40 cellular contexts compared by ENCODE assay signal in genomic region chr1:173580658-173581057, GRCh38. TPM values are rescaled to one million over a fixed set of nuclear protein-coding genes. Genes with fewer than 3 reads are reported as not detected.
"Had no signal": no experiment of that assay in that cellular context is flagged by ENCODE, and none has a peak within 500 bp of the region (broad histone marks: within the 10 kb centered on the region; RNA-seq: fewer than 3 reads in every experiment).

No MANE protein-coding gene starts in this region.

- ATAC-seq: activated CD4-positive, CD25-positive, alpha-beta regulatory T cell treated with anti-CD3 and anti-CD28 coated beads, Interleukin-2, amount 50 U/mL, for 24 hours; activated CD8-positive, alpha-beta T cell treated with anti-CD3 and anti-CD28 coated beads, Interleukin-2, amount 10 ng/mL, durations not matched to agents 7 days and 5 days; foreskin keratinocyte; gastrocnemius medialis; T-helper 17 cell had no signal

- H3K27ac ChIP-seq: brain microvascular endothelial cell, coronary artery, dorsolateral prefrontal cortex, esophagus muscularis mucosa, foreskin keratinocyte, gastrocnemius medialis, WERI-Rb-1 had no signal

- H3K27me3 Mint-ChIP-seq: activated CD8-positive, alpha-beta memory T cell treated with anti-CD3 and anti-CD28 coated beads, Interleukin-2, amount 10 ng/mL, durations not matched to agents 7 days and 5 days; activated naive CD8-positive, alpha-beta T cell; activated T-cell treated with anti-CD3 and anti-CD28 coated beads, Interleukin-2, amount 50 U/mL, for 24 hours; dendritic cell treated with granulocyte-macrophage colony-stimulating factor and Interleukin-4, amounts not matched to agents 40 ng/mL and 50 ng/mL, for 4 days had no signal

- H3K4me1 ChIP-seq: esophagus muscularis mucosa, gastrocnemius medialis had no signal

- H3K4me3 ChIP-seq: coronary artery, dorsolateral prefrontal cortex, esophagus muscularis mucosa, gastrocnemius medialis had no signal

- H3K4me1 Mint-ChIP-seq: activated B cell treated with CpG ODN at 0.5 μM for 24 hours; central memory CD8-positive, alpha-beta T cell; T-helper 17 cell had no signal

- H3K9me3 Mint-ChIP-seq: activated B cell treated with CpG ODN at 0.5 μM for 24 hours; activated T-cell treated with anti-CD3 and anti-CD28 coated beads, Interleukin-2, amount 50 U/mL, for 24 hours; activated T-cell treated with anti-CD3 and anti-CD28 coated beads, Interleukin-2, amount 50 U/mL, for 72 hours; central memory CD8-positive, alpha-beta T cell; dendritic cell treated with granulocyte-macrophage colony-stimulating factor and Interleukin-4, amounts not matched to agents 40 ng/mL and 50 ng/mL, for 4 days; endodermal cell; T-helper 2 cell treated with Interferon-gamma antibody and Interleukin-4, amounts not matched to agents 5 μg/mL and 100 μg/mL, for 36 hours had no signal

- H3K4me3 Mint-ChIP-seq: activated B cell treated with CpG ODN at 0.5 μM for 24 hours; activated CD8-positive, alpha-beta memory T cell treated with anti-CD3 and anti-CD28 coated beads, Interleukin-2, amount 10 ng/mL, durations not matched to agents 7 days and 5 days; activated CD8-positive, alpha-beta T cell treated with anti-CD3 and anti-CD28 coated beads, Interleukin-2, amount 10 ng/mL, durations not matched to agents 7 days and 5 days; activated naive CD8-positive, alpha-beta T cell; activated T-cell treated with anti-CD3 and anti-CD28 coated beads, Interleukin-2, amount 50 U/mL, for 24 hours; central memory CD8-positive, alpha-beta T cell; dendritic cell treated with granulocyte-macrophage colony-stimulating factor and Interleukin-4, amounts not matched to agents 40 ng/mL and 50 ng/mL, for 4 days; endodermal cell; T-helper 17 cell; T-helper 2 cell treated with Interferon-gamma antibody and Interleukin-4, amounts not matched to agents 5 μg/mL and 100 μg/mL, for 36 hours had no signal

- FAIRE-seq: astrocyte, bronchial epithelial cell had no signal

- DNase-seq: activated B cell treated with CpG ODN at 0.5 μM for 24 hours; activated CD4-positive, alpha-beta T cell treated with anti-CD3 and anti-CD28 coated beads for 48 hours; activated CD4-positive, alpha-beta T cell treated with anti-CD3 and anti-CD28 coated beads, Interleukin-2, amount 50 U/mL, for 1 hour; activated CD4-positive, alpha-beta T cell treated with anti-CD3 and anti-CD28 coated beads, Interleukin-2, amount 50 U/mL, for 48 hours; activated CD8-positive, alpha-beta memory T cell treated with anti-CD3 and anti-CD28 coated beads, Interleukin-2, amount 10 ng/mL, durations not matched to agents 7 days and 5 days; activated CD8-positive, alpha-beta memory T cell treated with anti-CD3 and anti-CD28 coated beads, Interleukin-2, amount 50 U/mL, for 48 hours; activated CD8-positive, alpha-beta T cell treated with anti-CD3 and anti-CD28 coated beads, Interleukin-2, amount 10 ng/mL, durations not matched to agents 7 days and 5 days; activated effector memory CD4-positive, alpha-beta T cell treated with Interleukin-2 at 50 U/mL for 16 hours; activated gamma-delta T cell treated with Interleukin-2 at 50 U/mL for 16 hours; activated naive CD4-positive, alpha-beta T cell treated with anti-CD3 and anti-CD28 coated beads, Interleukin-2, amount 50 U/mL, for 16 hours; activated naive CD4-positive, alpha-beta T cell treated with Interleukin-2 at 50 U/mL for 16 hours; activated T-cell treated with anti-CD3 and anti-CD28 coated beads for 4 hours; activated T-cell treated with anti-CD3 and anti-CD28 coated beads, Interleukin-2, amount 50 U/mL, for 24 hours; amniotic stem cell; anterior cingulate cortex; brain microvascular endothelial cell; dorsolateral prefrontal cortex; effector memory CD4-positive, alpha-beta T cell; endodermal cell; foreskin keratinocyte; gastrocnemius medialis; glutamatergic neuron; T-helper 17 cell; T1000 had no signal

- H3K36me3 Mint-ChIP-seq: activated CD8-positive, alpha-beta memory T cell treated with anti-CD3 and anti-CD28 coated beads, Interleukin-2, amount 10 ng/mL, durations not matched to agents 7 days and 5 days; activated naive CD8-positive, alpha-beta T cell had no signal

- H3K9me3 ChIP-seq: esophagus muscularis mucosa, gastrocnemius medialis had no signal

- H3K27me3 ChIP-seq: brain microvascular endothelial cell, gastrocnemius medialis had no signal

- H3K36me3 ChIP-seq: brain microvascular endothelial cell, esophagus muscularis mucosa, gastrocnemius medialis, WERI-Rb-1 had no signal

- H3K27ac Mint-ChIP-seq: activated B cell treated with CpG ODN at 0.5 μM for 24 hours; activated CD8-positive, alpha-beta memory T cell treated with anti-CD3 and anti-CD28 coated beads, Interleukin-2, amount 10 ng/mL, durations not matched to agents 7 days and 5 days; activated CD8-positive, alpha-beta T cell treated with anti-CD3 and anti-CD28 coated beads, Interleukin-2, amount 10 ng/mL, durations not matched to agents 7 days and 5 days; activated naive CD8-positive, alpha-beta T cell; activated T-cell treated with anti-CD3 and anti-CD28 coated beads, Interleukin-2, amount 50 U/mL, for 24 hours; dendritic cell treated with granulocyte-macrophage colony-stimulating factor and Interleukin-4, amounts not matched to agents 40 ng/mL and 50 ng/mL, for 4 days; endodermal cell; T-helper 17 cell; T-helper 2 cell treated with Interferon-gamma antibody and Interleukin-4, amounts not matched to agents 5 μg/mL and 100 μg/mL, for 36 hours had no signal

RNA-seq across cellular contexts. Expression of gene SLC9C2, which starts 22.2 kb away (rescaled TPM):
- total RNA-seq: activated B cell treated with CpG ODN at 0.5 μM for 24 hours; activated CD8-positive, alpha-beta memory T cell treated with anti-CD3 and anti-CD28 coated beads for 36 hours; activated CD8-positive, alpha-beta memory T cell treated with anti-CD3 and anti-CD28 coated beads, Interleukin-2, amount 10 ng/mL, durations not matched to agents 7 days and 5 days; activated CD8-positive, alpha-beta T cell treated with anti-CD3 and anti-CD28 coated beads, Interleukin-2, amount 10 ng/mL, durations not matched to agents 7 days and 5 days; activated T-cell treated with anti-CD3 and anti-CD28 coated beads, Interleukin-2, amount 50 U/mL, for 72 hours; bronchial epithelial cell; endodermal cell; epithelial cell of proximal tubule; esophagus muscularis mucosa; foreskin keratinocyte; gastrocnemius medialis; T-helper 17 cell had no signal
- polyA plus RNA-seq: foreskin keratinocyte had no signal

RNA-seq across cellular contexts. Expression of gene TEX50, which starts 54.5 kb away (rescaled TPM):
- total RNA-seq: activated B cell treated with CpG ODN at 0.5 μM for 24 hours; activated CD8-positive, alpha-beta memory T cell treated with anti-CD3 and anti-CD28 coated beads for 36 hours; activated CD8-positive, alpha-beta memory T cell treated with anti-CD3 and anti-CD28 coated beads, Interleukin-2, amount 10 ng/mL, durations not matched to agents 7 days and 5 days; activated CD8-positive, alpha-beta T cell treated with anti-CD3 and anti-CD28 coated beads, Interleukin-2, amount 10 ng/mL, durations not matched to agents 7 days and 5 days; activated T-cell treated with anti-CD3 and anti-CD28 coated beads, Interleukin-2, amount 50 U/mL, for 72 hours; astrocyte; bronchial epithelial cell; cardiac septum; cerebellum; dorsolateral prefrontal cortex; endodermal cell; epithelial cell of proximal tubule; esophagus muscularis mucosa; foreskin keratinocyte; gastrocnemius medialis; T-helper 17 cell had no signal
- polyA plus RNA-seq: adipose tissue, foreskin keratinocyte had no signal
